14 cellular contexts compared by ENCODE assay signal in the genomic region with DNA sequence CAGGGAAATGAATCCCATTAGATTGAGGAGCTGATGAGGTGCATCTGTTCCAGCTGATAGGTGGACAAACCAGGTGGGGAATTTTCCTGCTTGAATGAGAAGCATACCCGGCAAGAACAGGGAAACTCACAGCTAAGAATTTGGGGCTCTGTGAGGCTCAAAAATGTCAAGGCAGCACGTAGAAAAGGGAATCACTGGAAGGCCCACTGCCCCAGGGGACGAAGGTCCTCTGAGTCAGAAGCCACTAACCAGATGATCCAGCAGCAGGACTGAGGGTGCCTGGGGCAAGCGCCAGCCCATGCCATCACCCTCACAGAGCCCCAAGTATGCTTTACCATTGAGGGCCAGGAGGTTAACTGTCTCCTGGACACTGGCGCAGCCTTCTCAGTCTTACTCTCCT. TPM values are rescaled to one million over a fixed set of nuclear protein-coding genes. Genes with fewer than 3 reads are reported as not detected.
"Had no signal": no experiment of that assay in that cellular context is flagged by ENCODE, and none has a peak within 500 bp of the region (broad histone marks: within the 10 kb centered on the region; RNA-seq: fewer than 3 reads in every experiment).

No MANE protein-coding gene starts in this region.

RNA-seq across cellular contexts. Expression of gene SERPINA7, which starts 37.9 kb away (rescaled TPM):
- total RNA-seq: activated B cell treated with CpG ODN at 0.5 μM for 24 hours; activated CD4-positive, alpha-beta memory T cell treated with anti-CD3 and anti-CD28 coated beads for 36 hours; activated CD4-positive, alpha-beta memory T cell treated with anti-CD3 and anti-CD28 coated beads, Interleukin-2, amount 10 ng/mL, durations not matched to agents 7 days and 5 days; activated CD4-positive, alpha-beta T cell treated with anti-CD3 and anti-CD28 coated beads for 36 hours; activated CD4-positive, alpha-beta T cell treated with anti-CD3 and anti-CD28 coated beads, Interleukin-2, amount 10 ng/mL, durations not matched to agents 24 days and 14 days; activated CD4-positive, alpha-beta T cell treated with anti-CD3 and anti-CD28 coated beads, Interleukin-2, amount 10 ng/mL, durations not matched to agents 7 days and 5 days; activated CD8-positive, alpha-beta memory T cell treated with anti-CD3 and anti-CD28 coated beads for 36 hours; activated CD8-positive, alpha-beta memory T cell treated with anti-CD3 and anti-CD28 coated beads, Interleukin-2, amount 10 ng/mL, durations not matched to agents 7 days and 5 days; activated CD8-positive, alpha-beta T cell treated with anti-CD3 and anti-CD28 coated beads for 36 hours; activated CD8-positive, alpha-beta T cell treated with anti-CD3 and anti-CD28 coated beads, Interleukin-2, amount 10 ng/mL, durations not matched to agents 7 days and 5 days; T-helper 1 cell treated with Interleukin-12 subunit alpha and Interleukin-12 subunit beta and Interleukin-4 antibody, amounts not matched to agents 30 ng/mL and 1 ng/mL, for 36 hours; T-helper 17 cell; T-helper 2 cell treated with Interferon-gamma antibody and Interleukin-4, amounts not matched to agents 100 ng/mL and 5 ng/mL, for 36 hours; WTC11 had no signal
